25 cellular contexts compared by ENCODE assay signal in the genomic region with DNA sequence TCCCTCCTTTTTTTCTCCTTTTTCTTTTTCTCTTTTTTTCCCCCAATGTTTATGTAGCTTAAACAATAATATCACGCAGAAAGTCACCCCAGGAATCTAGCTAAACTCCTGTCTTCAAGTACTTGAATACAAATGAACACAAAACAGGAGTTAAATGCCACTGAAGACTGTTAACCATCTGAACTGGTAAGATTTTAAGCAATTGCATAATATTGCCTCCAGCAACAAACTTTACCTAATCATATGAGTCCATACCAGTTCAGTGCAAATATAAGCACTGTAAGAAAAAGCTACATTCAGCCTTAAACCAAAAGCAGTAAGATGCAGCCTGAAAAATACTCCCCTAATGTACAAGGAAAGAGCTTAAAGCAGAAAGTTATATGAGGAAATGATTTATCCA.
"Had no signal": no experiment of that assay in that cellular context is flagged by ENCODE, and none has a peak within 500 bp of the region (broad histone marks: within the 10 kb centered on the region; RNA-seq: fewer than 3 reads in every experiment).

No MANE protein-coding gene starts in this region.

- H3K4me1 Mint-ChIP-seq: naive B cell; stimulated activated memory B cell treated with anti-CD40 and anti-IgM and Interleukin-4, amounts not matched to agents 10 μg/mL and 1 μg/mL and 100 μg/mL, for 72 hours had no signal

- H3K36me3 Mint-ChIP-seq: mesothelial cell of epicardium; naive B cell; stimulated activated memory B cell treated with anti-CD40 and anti-IgM and Interleukin-4, amounts not matched to agents 10 μg/mL and 1 μg/mL and 100 μg/mL, for 72 hours had no signal

- DNase-seq: dermis blood vessel endothelial cell; effector memory CD4-positive, alpha-beta T cell; erythroblast; esophagus squamous epithelium; foreskin melanocyte; hypothalamus; mesenchymal stem cell; mucosa of descending colon; naive B cell; nucleus accumbens; right cardiac atrium; sigmoid colon; spleen; stimulated activated CD4-positive, alpha-beta T cell treated with anti-CD3 and anti-CD28 coated beads, Interleukin-4, amount 100 ng/mL, for 4 hours; stimulated activated naive CD8-positive, alpha-beta T cell treated with anti-CD3 and anti-CD28 coated beads, Interleukin-15, Interleukin-2, amounts not matched to agents 100 U/mL and 50 U/mL, for 24 hours; substantia nigra; testis; tibial artery; upper lobe of left lung had no signal

- H3K27me3 Mint-ChIP-seq: naive B cell; stimulated activated memory B cell treated with anti-CD40 and anti-IgM and Interleukin-4, amounts not matched to agents 10 μg/mL and 1 μg/mL and 100 μg/mL, for 72 hours had no signal

- H3K9me3 Mint-ChIP-seq: mesothelial cell of epicardium, nephron had no signal

- H3K27ac Mint-ChIP-seq: mesothelial cell of epicardium; naive B cell; stimulated activated memory B cell treated with anti-CD40 and anti-IgM and Interleukin-4, amounts not matched to agents 10 μg/mL and 1 μg/mL and 100 μg/mL, for 72 hours had no signal

- H3K27ac ChIP-seq: coronary artery, esophagus squamous epithelium, prostate gland, sigmoid colon, spleen, testis, tibial artery, upper lobe of left lung had no signal

- H3K36me3 ChIP-seq: esophagus squamous epithelium, prostate gland, sigmoid colon, spleen, tibial artery, upper lobe of left lung had no signal

- H3K4me3 Mint-ChIP-seq: mesothelial cell of epicardium; naive B cell; nephron; stimulated activated memory B cell treated with anti-CD40 and anti-IgM and Interleukin-4, amounts not matched to agents 10 μg/mL and 1 μg/mL and 100 μg/mL, for 72 hours had no signal

- H3K9me3 ChIP-seq: esophagus squamous epithelium, mucosa of descending colon, prostate gland, sigmoid colon, spleen, testis, tibial artery, upper lobe of left lung had no signal

- H3K4me3 ChIP-seq: coronary artery, esophagus squamous epithelium, lung, mucosa of descending colon, prostate gland, sigmoid colon, spleen, testis, tibial artery, upper lobe of left lung had no signal

- H3K27me3 ChIP-seq: esophagus squamous epithelium, sigmoid colon, spleen, testis, tibial artery, upper lobe of left lung had no signal
